ENCODE assay signal across 6 cellular contexts in genomic region chr1:145886390-145886789, GRCh38. TPM values are rescaled to one million over a fixed set of nuclear protein-coding genes. Genes with fewer than 3 reads are reported as not detected.
A peak's percentile ranks its signal among the peaks of the same experiment; 100 is the strongest.
DNase-seq lines count a peak whose midpoint lies in the region; TF ChIP-seq lines count a peak whose summit lies in the region.

No MANE protein-coding gene starts in this region.

- TF ChIP-seq POLR2A in breast epithelium (IDR thresholded peaks at IDR 0.05): no peak
- no peak for TF ChIP-seq POLR2A in adrenal gland (IDR thresholded peaks at IDR 0.05)

- peak overlapping the region; percentile 77 for H3K4me2 ChIP-seq in neural progenitor cell

- WGBS in adrenal gland, 4 donors: 44 to 48% (median 46%) methylated on average over 11 of the region's 11 CpGs

- H3K4me1 ChIP-seq in breast epithelium: peaks cover under 1 to 17% of the 10 kb centered on the region in 2 donors
- no peaks in the 10 kb centered on the region for H3K4me1 ChIP-seq in neural progenitor cell
- H3K4me1 ChIP-seq in adrenal gland (replicated peaks in 1 of 2): peaks cover 8 to 15% of the 10 kb centered on the region in 2 donors

- H2AFZ ChIP-seq in neural progenitor cell (replicated peaks): peak overlapping the region; percentile 99

- no peaks in the 10 kb centered on the region for H3K36me3 Mint-ChIP-seq in neural progenitor cell

- H3K9me3 Mint-ChIP-seq in neural progenitor cell: no peaks in the 10 kb centered on the region

- no peak overlapping the region for H3K27ac Mint-ChIP-seq in neural progenitor cell

- H3K79me2 ChIP-seq in neural progenitor cell (ENCODE audit: low read depth): no peaks in the 10 kb centered on the region

- no peak for DNase-seq in H7
- DNase-seq in breast epithelium (ENCODE audit: low spot score in 2 of 2): no peak
- no peak for DNase-seq in neural progenitor cell (ENCODE audit: low spot score)
- no peak for DNase-seq in stimulated activated naive CD4-positive, alpha-beta T cell (lab: John Stamatoyannopoulos, UW)
- DNase-seq in adrenal gland: no peak
- DNase-seq in AG08396 (ENCODE audit: low spot score): no peak

- intact Hi-C loops in breast epithelium (cut with DNase I; ENCODE audit: low total_unique reads) (no loop called here), adrenal gland (cut with DNase I) (no loop called here)

- no peaks in the 10 kb centered on the region for H3F3A ChIP-seq in neural progenitor cell (ENCODE audit: low read depth)

- peaks cover 23% of the 10 kb centered on the region for H3K27me3 ChIP-seq in H7 (ENCODE audit: control insufficient read depth, insufficient read depth, low read length)
- no peaks in the 10 kb centered on the region for H3K27me3 ChIP-seq in breast epithelium
- peaks cover 54% of the 10 kb centered on the region for H3K27me3 ChIP-seq in neural progenitor cell
- no peaks in the 10 kb centered on the region for H3K27me3 ChIP-seq in adrenal gland

- peak overlapping the region in 1 of 2 donors; percentile 26 for H3K27ac ChIP-seq in breast epithelium
- no peak overlapping the region for H3K27ac ChIP-seq in neural progenitor cell
- H3K27ac ChIP-seq in adrenal gland: no peak overlapping the region

- H3K4me1 Mint-ChIP-seq in neural progenitor cell: peaks cover 16% of the 10 kb centered on the region

- peaks cover 22% of the 10 kb centered on the region for H3K27me3 Mint-ChIP-seq in neural progenitor cell (ENCODE audit: insufficient read depth, low read depth)

- TF ChIP-seq CTCF in breast epithelium (IDR thresholded peaks at IDR 0.05) (no peak), neural progenitor cell (IDR thresholded peaks at IDR 0.05) (no peak), adrenal gland (IDR thresholded peaks at IDR 0.05) (no peak)

- H3K9me3 ChIP-seq in breast epithelium (no peaks in the 10 kb centered on the region), neural progenitor cell (ENCODE audit: low read depth) (no peaks in the 10 kb centered on the region), adrenal gland (replicated peaks in 1 of 3) (no peaks in the 10 kb centered on the region)

- H3K36me3 ChIP-seq in H7 (replicated peaks; ENCODE audit: control insufficient read depth, insufficient read depth, low read length) (no peaks in the 10 kb centered on the region), breast epithelium (no peaks in the 10 kb centered on the region), neural progenitor cell (no peaks in the 10 kb centered on the region), adrenal gland (replicated peaks in 1 of 2) (no peaks in the 10 kb centered on the region)

- no peaks in the 10 kb centered on the region for H4K20me1 ChIP-seq in neural progenitor cell (ENCODE audit: low read depth)

- H3K4me3 Mint-ChIP-seq in neural progenitor cell: peak overlapping the region; percentile 86

- H3K9ac ChIP-seq in neural progenitor cell: no peak overlapping the region

- H3K4me3 ChIP-seq in H7 (ENCODE audit: insufficient read depth, low read depth, low read length) (peak overlapping the region; percentile 59), breast epithelium (peak overlapping the region; percentile 54 to 80 (median 57)), neural progenitor cell (peak overlapping the region; percentile 85), adrenal gland (peak overlapping the region in 2 of 4 donors; percentile 53 to 63)

RNA-seq across cellular contexts. Expression of gene ANKRD35, which starts 0.7 kb away (rescaled TPM):
- 0.22 and 0.52 TPM in 2 replicates for total RNA-seq in H7 (2014; rRNA removed; shearing (Covaris generic))
- total RNA-seq in breast epithelium (10 to 100 TPM in 1 of 3 donors, 1 to 10 TPM in 2; 6.4 to 10.2 (median 7.0) TPM), neural progenitor cell (ENCODE audit: low replicate concordance) (1.1 and 1.9 TPM in 2 replicates), adrenal gland (1 to 10 TPM in 3 of 8 donors, under 1 TPM in 4, not detected in 1; 0.37 to 1.3 (median 0.76) TPM)
- polyA plus RNA-seq in adrenal gland: 1 to 10 TPM in 2 of 3 donors, under 1 TPM in 1; 0.55 to 2.0 (median 1.2) TPM

RNA-seq across cellular contexts. Expression of gene ITGA10, which starts 23.5 kb away (rescaled TPM):
- 0.10 and 0.22 TPM in 2 replicates for total RNA-seq in H7 (2014; rRNA removed; shearing (Covaris generic))
- total RNA-seq in breast epithelium: 10 to 100 TPM in 2 of 3 donors, 1 to 10 TPM in 1; 3.2 to 74.9 (median 30.2) TPM
- total RNA-seq in neural progenitor cell (ENCODE audit: low replicate concordance): 0.06 and 0.15 TPM in 2 replicates
- 1 to 10 TPM in 7 of 8 donors, under 1 TPM in 1; 0.54 to 2.7 (median 1.6) TPM for total RNA-seq in adrenal gland
- polyA plus RNA-seq in adrenal gland: 1 to 10 TPM in 2 of 3 donors, under 1 TPM in 1; 0.93 to 4.0 (median 3.6) TPM

RNA-seq across cellular contexts. Expression of gene PIAS3, which starts 27.5 kb away (rescaled TPM):
- total RNA-seq in H7 (2014; rRNA removed; shearing (Covaris generic)): 27.0 and 27.4 TPM in 2 replicates
- total RNA-seq in breast epithelium (10 to 100 TPM; 14.1 to 53.3 (median 31.8) TPM), neural progenitor cell (ENCODE audit: low replicate concordance) (15.7 and 33.7 TPM in 2 replicates), adrenal gland (10 to 100 TPM in 7 of 8 donors, 1 to 10 TPM in 1; 7.5 to 34.1 (median 22.0) TPM)
- 10 to 100 TPM; 17.9 to 40.5 (median 26.0) TPM for polyA plus RNA-seq in adrenal gland

RNA-seq across cellular contexts. Expression of gene PEX11B, which starts 32.1 kb away (rescaled TPM):
- 22.9 and 28.0 TPM in 2 replicates for total RNA-seq in H7 (2014; rRNA removed; shearing (Covaris generic))
- 10 to 100 TPM; 20.3 to 40.1 (median 22.0) TPM for total RNA-seq in breast epithelium
- total RNA-seq in neural progenitor cell (ENCODE audit: low replicate concordance): 15.0 and 16.6 TPM in 2 replicates
- total RNA-seq in adrenal gland: 10 to 100 TPM; 24.8 to 44.4 (median 32.4) TPM
- polyA plus RNA-seq in adrenal gland: 10 to 100 TPM; 21.2 to 52.9 (median 25.8) TPM

RNA-seq across cellular contexts. Expression of gene RBM8A, which starts 40.9 kb away (rescaled TPM):
- 181 and 214 TPM in 2 replicates for total RNA-seq in H7 (2014; rRNA removed; shearing (Covaris generic))
- total RNA-seq in breast epithelium: 100 to 1,000 TPM; 115 to 137 (median 128) TPM
- total RNA-seq in neural progenitor cell (ENCODE audit: low replicate concordance): 242 and 320 TPM in 2 replicates
- total RNA-seq in adrenal gland: 100 to 1,000 TPM in 5 of 8 donors, 10 to 100 TPM in 3; 68.9 to 171 (median 111) TPM
- 100 to 1,000 TPM in 2 of 3 donors, 10 to 100 TPM in 1; 61.5 to 223 (median 102) TPM for polyA plus RNA-seq in adrenal gland
